Comparison of ENCODE assay signal across 8 cellular contexts in the genomic region with DNA sequence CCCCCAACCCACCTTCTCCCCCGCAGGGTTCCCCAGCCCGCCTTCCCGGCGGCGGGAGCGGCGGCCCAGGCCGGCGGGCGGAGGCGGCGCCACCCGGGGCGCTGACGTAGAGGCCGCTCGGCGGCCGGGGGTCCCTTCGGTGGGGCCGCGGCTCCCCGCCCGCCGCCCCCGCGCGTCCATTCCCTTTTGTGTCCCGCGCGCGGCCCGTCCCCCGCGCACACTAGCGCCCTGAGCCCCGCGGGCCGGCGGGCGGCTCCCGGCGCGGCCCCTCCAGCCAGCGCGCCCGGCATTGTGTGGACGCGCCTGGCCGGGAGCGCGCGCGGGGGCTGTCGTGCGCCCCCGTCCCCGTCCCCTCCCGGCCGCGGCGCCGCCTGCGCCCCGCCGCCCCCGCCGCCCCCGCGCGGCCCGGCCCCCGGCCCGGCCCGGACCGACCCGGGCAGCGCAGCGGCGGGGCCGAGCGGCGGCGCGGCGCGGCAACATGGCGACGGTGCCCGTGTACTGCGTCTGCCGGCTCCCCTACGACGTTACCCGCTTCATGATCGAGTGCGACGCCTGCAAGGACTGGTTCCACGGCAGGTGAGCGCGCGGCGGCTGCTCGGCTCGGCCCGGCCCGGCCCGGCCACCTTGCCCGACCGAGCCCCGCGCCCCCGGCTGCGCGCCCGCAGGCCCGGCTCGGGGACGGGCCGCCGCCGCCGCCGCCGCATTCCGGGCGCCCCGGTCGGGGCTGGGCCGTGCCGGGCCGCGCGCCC. TPM values are rescaled to one million over a fixed set of nuclear protein-coding genes. Genes with fewer than 3 reads are reported as not detected.
DNase-seq lines count a peak whose midpoint lies in the region; TF ChIP-seq lines count a peak whose summit lies in the region.

A gene (plus strand): TSS at position 289 of the 749 bp plus-strand sequence. CDS start 190 bp downstream, at position 479.

- no peaks in the 10 kb centered on the region for H3K9me2 ChIP-seq in GM23248 (ENCODE audit: insufficient read depth)

- peak within 1 kb of the TSS; percentile 96 for H3K9ac ChIP-seq in GM23248

- DNase-seq in Caco-2 (peak in 1 of 2 experiments; percentile 24), GM23248 (peak; percentile 61), OCI-M1 (lab: John Stamatoyannopoulos, UW) (peak; percentile 44), ascending aorta (ENCODE audit: low spot score in 2 of 2) (no peak), iPS DF 6.9 (ENCODE audit: low read depth, low spot score) (no peak), sigmoid colon (no peak), H4 (ENCODE audit: low spot score) (no peak), OCI-M2 (lab: John Stamatoyannopoulos, UW; ENCODE audit: unreplicated experiment) (no peak)

- peak within 1 kb of the TSS; percentile 84 for H3K4me2 ChIP-seq in GM23248 (ENCODE audit: unreplicated experiment)

- peaks cover 62% of the 10 kb centered on the region for H3K79me2 ChIP-seq in GM23248 (ENCODE audit: insufficient read depth)

- peak within 1 kb of the TSS; percentile 53 for H3K27ac ChIP-seq in GM23248
- H3K27ac ChIP-seq in ascending aorta = peak within 1 kb of the TSS; percentile 95 to 97
- H3K27ac ChIP-seq in iPS DF 6.9 (ENCODE audit: low read length) = no peak within 1 kb of the TSS
- H3K27ac ChIP-seq in sigmoid colon = peak within 1 kb of the TSS; percentile 91 to 98 (median 95)

- H3K4me1 ChIP-seq in Caco-2 = peaks cover 11% of the 10 kb centered on the region
- peaks cover 17% of the 10 kb centered on the region for H3K4me1 ChIP-seq in GM23248 (ENCODE audit: insufficient read depth)
- peaks cover 9 to 31% of the 10 kb centered on the region in 2 donors for H3K4me1 ChIP-seq in ascending aorta
- peaks cover 6% of the 10 kb centered on the region for H3K4me1 ChIP-seq in iPS DF 6.9 (ENCODE audit: control insufficient read depth, insufficient read depth, low read length)
- peaks cover 0 to 57% (median 51%) of the 10 kb centered on the region in 4 donors for H3K4me1 ChIP-seq in sigmoid colon

- no peaks in the 10 kb centered on the region for H3K27me3 Mint-ChIP-seq in Caco-2 (ENCODE audit: insufficient read depth, unreplicated experiment)

- H3K4me3 ChIP-seq in Caco-2 (ENCODE audit: low read depth, low read length) (peak within 1 kb of the TSS; percentile 54), GM23248 (peak within 1 kb of the TSS; percentile 84), ascending aorta (peak within 1 kb of the TSS; percentile 81 to 98), iPS DF 6.9 (ENCODE audit: low read length) (peak within 1 kb of the TSS; percentile 97; the same call in 1 of the 2 replicates), sigmoid colon (peak within 1 kb of the TSS; percentile 71 to 96 (median 84))

- TF ChIP-seq CTCF in Caco-2 (IDR thresholded peaks at IDR 0.05; ENCODE audit: insufficient read depth in 1 of 2, low read depth in 1 of 2, low read length in 1 of 2, severe bottlenecking in 1 of 2, unreplicated experiment in 1 of 2) = no peak
- TF ChIP-seq CTCF in ascending aorta (IDR thresholded peaks at IDR 0.05) = no peak
- TF ChIP-seq CTCF in sigmoid colon (IDR thresholded peaks at IDR 0.05) = no peak

- no peaks in the 10 kb centered on the region for H3K9me3 Mint-ChIP-seq in Caco-2 (ENCODE audit: unreplicated experiment)

- peaks cover 14% of the 10 kb centered on the region for H3K4me1 Mint-ChIP-seq in Caco-2 (ENCODE audit: low read depth, unreplicated experiment)

- no peaks in the 10 kb centered on the region for H3F3A ChIP-seq in GM23248 (ENCODE audit: insufficient read depth)

- no peaks in the 10 kb centered on the region for H3K27me3 ChIP-seq in Caco-2 (replicated peaks; ENCODE audit: control insufficient read depth, insufficient read depth, low read length)
- no peaks in the 10 kb centered on the region for H3K27me3 ChIP-seq in GM23248 (replicated peaks; ENCODE audit: insufficient read depth)
- H3K27me3 ChIP-seq in ascending aorta = no peaks in the 10 kb centered on the region
- no peaks in the 10 kb centered on the region for H3K27me3 ChIP-seq in iPS DF 6.9 (ENCODE audit: control insufficient read depth, insufficient read depth, low read length)
- H3K27me3 ChIP-seq in sigmoid colon = no peaks in the 10 kb centered on the region

- peak within 1 kb of the TSS; percentile 77 for H2AFZ ChIP-seq in GM23248

- no TSS peak for BruUV-seq in Caco-2 (replicated peaks; lab: Mats Ljungman, UMichigan)

- CTCF ChIA-PET in Caco-2 (lab: Charles Lee) = no interaction called here

- H3K27ac Mint-ChIP-seq in Caco-2 (ENCODE audit: unreplicated experiment) = peak within 1 kb of the TSS; percentile 78

- POLR2A ChIA-PET in Caco-2 (lab: Charles Lee) = no interaction called here

- no peaks in the 10 kb centered on the region for H4K20me1 ChIP-seq in GM23248 (ENCODE audit: insufficient read depth)

- intact Hi-C loops in Caco-2 (cut with micrococcal nuclease; ENCODE audit: unreplicated experiment) (no loop called here), ascending aorta (cut with DNase I) (loop anchor here (1.0 to 10.0 kb wide), 4 partner anchors 9 to 1938 kb away; a partner anchor contains a TSS), sigmoid colon (cut with DNase I) (no loop called here)

- TF ChIP-seq POLR2A in sigmoid colon (IDR thresholded peaks at IDR 0.05) = no peak

- no peaks in the 10 kb centered on the region for H3K36me3 Mint-ChIP-seq in Caco-2 (ENCODE audit: insufficient read depth, unreplicated experiment)

- peak within 1 kb of the TSS; percentile 79 for H3K4me3 Mint-ChIP-seq in Caco-2 (ENCODE audit: unreplicated experiment)

- in situ Hi-C loops in GM23248 (cut with MboI) = no loop called here

- TF ChIP-seq EP300 in sigmoid colon (IDR thresholded peaks at IDR 0.05) = no peak

- H3K9me3 ChIP-seq in Caco-2 = no peaks in the 10 kb centered on the region
- no peaks in the 10 kb centered on the region for H3K9me3 ChIP-seq in GM23248 (ENCODE audit: low read depth)
- no peaks in the 10 kb centered on the region for H3K9me3 ChIP-seq in ascending aorta
- H3K9me3 ChIP-seq in iPS DF 6.9 (ENCODE audit: control insufficient read depth, insufficient read depth, low read length) = no peaks in the 10 kb centered on the region
- H3K9me3 ChIP-seq in sigmoid colon = no peaks in the 10 kb centered on the region

- WGBS in GM23248 (ENCODE audit: low coverage in 1 of 2, low lambda C conversion rate in 2 of 2, missing lambda C conversion rate in 2 of 2), 2 experiments = 1% methylated on average over 48 to 60 of the region's 134 CpGs
- no CpG with 5 or more reads among the region's 134 CpGs for WGBS in iPS DF 6.9 (ENCODE audit: insufficient coverage, insufficient read length)
- WGBS in sigmoid colon, 2 donors = 1% methylated on average over 134 of the region's 134 CpGs

- H3K36me3 ChIP-seq in Caco-2 (ENCODE audit: control insufficient read depth, insufficient read depth, low read length) (no peaks in the 10 kb centered on the region), GM23248 (ENCODE audit: low read depth) (no peaks in the 10 kb centered on the region), ascending aorta (no peaks in the 10 kb centered on the region), iPS DF 6.9 (ENCODE audit: control insufficient read depth, insufficient read depth, low read length) (no peaks in the 10 kb centered on the region), sigmoid colon (no peaks in the 10 kb centered on the region)

RNA-seq across cellular contexts. Expression of the gene that starts here (rescaled TPM):
- total RNA-seq in Caco-2 (2022) (10.2 and 10.3 TPM in 2 replicates), ascending aorta (45.1 TPM), sigmoid colon (10 to 100 TPM; 21.4 to 31.9 (median 28.5) TPM)
- total RNA-seq in GM23248 (2014; rRNA removed; shearing (Covaris generic)) = 12.5 and 16.5 TPM in 2 replicates
- polyA plus RNA-seq in GM23248 (2016; fragmentation: Nextera tagmentation; extraction: Ambion mirVana) (3.5 and 4.6 TPM in 2 replicates), sigmoid colon (10 to 100 TPM; 10.9 to 16.7 (median 12.6) TPM)
- total RNA-seq in H4 (2014; rRNA removed; shearing (Covaris generic)) = 5.8 and 8.2 TPM in 2 replicates

Comparison
In these comparisons a context has a peak if more than half of its experiments do, and no peak if none do; other contexts are left out.
1. DNase-seq: peak in GM23248 (single experiment) and OCI-M1 (single experiment); none in ascending aorta (0 of 2), iPS DF 6.9 (single experiment), sigmoid colon (single experiment), H4 (single experiment) and OCI-M2 (single experiment).
2. Peak in every context shown above with its lines, with median percentiles within 50 percentile points of each other: H3K4me3 ChIP-seq.